8 cellular contexts compared by ENCODE assay signal in genomic region chr13:97975280-97975850, GRCh38. TPM values are rescaled to one million over a fixed set of nuclear protein-coding genes. Genes with fewer than 3 reads are reported as not detected.
A peak's percentile ranks its signal among the peaks of the same experiment; 100 is the strongest.
DNase-seq lines count a peak whose midpoint lies in the region; ATAC-seq, FAIRE-seq and TF ChIP-seq lines count a peak whose summit lies in the region.

No MANE protein-coding gene starts in this region.

- ATAC-seq in HG02981 (IDR thresholded peaks at IDR 0.05; ENCODE audit: unreplicated experiment) (peak; percentile 2), HepG2 (no peak; the same call in 2 of the 3 replicates)

- POLR2A ChIA-PET in HepG2 (lab: Yijun Ruan, JAX) (interaction anchor here (1.8 kb wide), 1 partner anchor 51 kb away, joined by 3 read pairs; no protein-coding TSS in a partner anchor), GM10248 (lab: Yijun Ruan, JAX) (no interaction called here)

- H3K9me3 ChIP-seq in adrenal gland (replicated peaks in 1 of 3) (no peaks in the 10 kb centered on the region), HepG2 (ENCODE audit: low read length) (no peaks in the 10 kb centered on the region), thymus (ENCODE audit: control insufficient read depth) (no peaks in the 10 kb centered on the region)

- no peaks in the 10 kb centered on the region for H3K36me3 ChIP-seq in GM06990 (ENCODE audit: control insufficient read depth, insufficient read depth, low read length)
- no peaks in the 10 kb centered on the region for H3K36me3 ChIP-seq in adrenal gland (replicated peaks in 1 of 2)
- peaks cover 0 to 4% of the 10 kb centered on the region in 2 experiments; a peak in 2 of 5 replicates for H3K36me3 ChIP-seq in HepG2 (replicated peaks in 1 of 2; ENCODE audit: control insufficient read depth in 1 of 2, insufficient read depth in 2 of 2, low read length in 2 of 2)
- no peaks in the 10 kb centered on the region for H3K36me3 ChIP-seq in thymus (ENCODE audit: control insufficient read depth, insufficient read depth)

- no peak for TF ChIP-seq POLR2A in adrenal gland (IDR thresholded peaks at IDR 0.05)
- TF ChIP-seq POLR2A in HepG2 (IDR thresholded peaks at IDR 0.05; ENCODE audit: insufficient read depth in 1 of 2, low read depth in 2 of 2, low read length in 2 of 2): no peak

- H3K9ac ChIP-seq in HepG2 (ENCODE audit: insufficient read depth, low read depth, low read length): peak overlapping the region; percentile 80

- H3K4me1 ChIP-seq in adrenal gland (replicated peaks in 1 of 2): peaks cover 16 to 32% of the 10 kb centered on the region in 2 donors
- H3K4me1 ChIP-seq in HepG2 (ENCODE audit: insufficient read depth, low read length): peaks cover 36% of the 10 kb centered on the region
- H3K4me1 ChIP-seq in thymus (ENCODE audit: control insufficient read depth, insufficient read depth, low read length): peaks cover 13% of the 10 kb centered on the region

- H2AFZ ChIP-seq in HepG2 (ENCODE audit: low read length): peak overlapping the region; percentile 86

- TF ChIP-seq CTCF in GM06990 (IDR thresholded peaks at IDR 0.05; ENCODE audit: insufficient read depth, low read length, poor library complexity, severe bottlenecking) (no peak), adrenal gland (IDR thresholded peaks at IDR 0.05) (no peak), HepG2 (CRISPR knock-in tag; IDR thresholded peaks at IDR 0.05) (no peak), GM10248 (IDR thresholded peaks at IDR 0.05; ENCODE audit: control extremely low read depth, extremely low read depth, low read depth, missing control alignments) (no peak)

- H3K79me2 ChIP-seq in HepG2 (ENCODE audit: insufficient read depth, low read length): peaks cover 35% of the 10 kb centered on the region

- H4K20me1 ChIP-seq in HepG2 (ENCODE audit: insufficient read depth, low read length): peaks cover 24% of the 10 kb centered on the region; the same call in 1 of the 2 replicates

- WGBS in adrenal gland, 4 donors: 12 to 22% (median 18%) methylated on average over 17 to 20 of the region's 20 CpGs
- 7% methylated on average over 17 of the region's 20 CpGs for WGBS in HepG2 (ENCODE audit: low lambda C conversion rate)
- 26% methylated on average over 20 of the region's 20 CpGs for WGBS in thymus

- intact Hi-C loops in adrenal gland (cut with DNase I): no loop called here
- intact Hi-C loops in HepG2 (cut with micrococcal nuclease; ENCODE audit: unreplicated experiment): loop anchor here (5.0 kb wide), 2 partner anchors 118 to 597 kb away; no protein-coding TSS in a partner anchor

- TSS peak; percentile 97 for BruUV-seq in HepG2 (replicated peaks; lab: Mats Ljungman, UMichigan)

- CTCF ChIA-PET in HepG2 (lab: Yijun Ruan, JAX; ENCODE audit: low intra/inter-chr PET ratio, low total read pairs) (no interaction called here), GM10248 (lab: Yijun Ruan, JAX) (no interaction called here)

- H3K4me2 ChIP-seq in HepG2 (ENCODE audit: low read depth, low read length): peak overlapping the region; percentile 99

- in situ Hi-C loops in HepG2 (cut with HindIII; ENCODE audit: extremely low pct_ligation_motif_present, low pct_unique_long_range_greater_than_20kb): no loop called here

- FAIRE-seq in HepG2 (lab: Jason Lieb, UNC): no peak

- H3K27ac ChIP-seq in adrenal gland (peak overlapping the region; percentile 46 to 97 (median 87)), HepG2 (ENCODE audit: extremely low read length, insufficient read depth, low read length) (peak overlapping the region; percentile 94), thymus (ENCODE audit: low read depth) (peak overlapping the region; percentile 95)

- no peaks in the 10 kb centered on the region for H3K27me3 ChIP-seq in GM06990 (replicated peaks; ENCODE audit: control insufficient read depth, insufficient read depth, low read length)
- H3K27me3 ChIP-seq in adrenal gland: no peaks in the 10 kb centered on the region
- H3K27me3 ChIP-seq in HepG2 (ENCODE audit: control insufficient read depth in 1 of 2, insufficient read depth in 2 of 2, low read length in 2 of 2): no peaks in the 10 kb centered on the region; a peak in 1 of 5 replicates
- H3K27me3 ChIP-seq in thymus (ENCODE audit: control insufficient read depth, insufficient read depth): no peaks in the 10 kb centered on the region

- no peak for TF ChIP-seq RAD21 in HepG2 (CRISPR knock-in tag; IDR thresholded peaks at IDR 0.05)

- DNase-seq in GM06990 (ENCODE audit: extremely low read depth, insufficient read length) (no peak), adrenal gland (peak in 1 of 7 donors; percentile 20), HepG2 (ENCODE audit: low spot score) (no peak), GM10248 (ENCODE audit: extremely low spot score) (no peak), dermis blood vessel endothelial cell (no peak)
- no peak for DNase-seq in effector CD8-positive, alpha-beta T cell (lab: John Stamatoyannopoulos, UW)

- TF ChIP-seq EP300 in HepG2 (IDR thresholded peaks at IDR 0.05; ENCODE audit: low read depth in 2 of 2, low read length in 2 of 2) (no peak), HepG2 (CRISPR knock-in tag; IDR thresholded peaks at IDR 0.05; ENCODE audit: borderline replicate concordance) (no peak)

- H3K4me3 ChIP-seq in GM06990 (replicated peaks; ENCODE audit: low read depth, low read length) (peak overlapping the region; percentile 87), adrenal gland (peak overlapping the region in 3 of 4 donors; percentile 71 to 82 (median 72)), HepG2 (replicated peaks in 1 of 3; ENCODE audit: insufficient read depth in 1 of 3, low read depth in 2 of 3, low read length in 3 of 3) (peak overlapping the region; percentile 73 to 82 (median 79)), thymus (ENCODE audit: low read length) (peak overlapping the region; percentile 75)

TF ChIP-seq in HepG2, 621 proteins besides CTCF, POLR2A, EP300 and RAD21 (continues in another document):
- TF ChIP-seq ZFP36L1 (CRISPR knock-in tag; IDR thresholded peaks at IDR 0.05) (no peak), ASH2L (IDR thresholded peaks at IDR 0.05; ENCODE audit: insufficient read length, low read depth, low read length) (peak; percentile 8), CERS6 (CRISPR knock-in tag; IDR thresholded peaks at IDR 0.05) (no peak), PITX1 (CRISPR knock-in tag; IDR thresholded peaks at IDR 0.05) (0 out of 2 replicates have a peak, but pooled peaks have one; percentile 15), ZFP91 (CRISPR knock-in tag; IDR thresholded peaks at IDR 0.05; ENCODE audit: borderline replicate concordance) (0 out of 2 replicates have a peak, but pooled peaks have one; percentile 64), ZNF431 (CRISPR knock-in tag; IDR thresholded peaks at IDR 0.05; ENCODE audit: borderline replicate concordance, low read depth) (0 out of 2 replicates have a peak, but pooled peaks have one; percentile 38), ZNF570 (CRISPR knock-in tag; IDR thresholded peaks at IDR 0.05; ENCODE audit: borderline replicate concordance) (no peak), CREB1 (IDR thresholded peaks at IDR 0.05) (no peak), CREB1 (CRISPR knock-in tag; IDR thresholded peaks at IDR 0.05) (peak; percentile 58), ZNF350 (CRISPR knock-in tag; IDR thresholded peaks at IDR 0.05; ENCODE audit: borderline replicate concordance, low read depth) (peak; percentile 46; the same call in 1 of the 2 replicates)

RNA-seq across cellular contexts. Expression of gene IPO5, which starts 21.9 kb away (rescaled TPM):
- 10 to 100 TPM; 56.3 to 87.2 (median 77.1) TPM for total RNA-seq in adrenal gland
- 10 to 100 TPM; 20.1 to 79.1 (median 20.4) TPM for polyA plus RNA-seq in adrenal gland
- 242 and 411 TPM in 2 replicates for total RNA-seq in HepG2 (2016; rRNA removed; fragmentation: Illumina TruSeq; extraction: Trizol)
- total RNA-seq in HepG2 (2016; cell fraction: cytosol; rRNA removed; fragmentation: Illumina TruSeq; extraction: Trizol; ENCODE audit: low read depth): 30.4 and 32.9 TPM in 2 replicates
- total RNA-seq in HepG2 (2016; cell fraction: insoluble cytoplasmic fraction; rRNA removed; fragmentation: Illumina TruSeq; extraction: Trizol): 233 and 406 TPM in 2 replicates
- total RNA-seq in HepG2 (2016; cell fraction: membrane; rRNA removed; fragmentation: Illumina TruSeq; extraction: Trizol): 125 and 157 TPM in 2 replicates
- 159 and 178 TPM in 2 replicates for total RNA-seq in HepG2 (2016; cell fraction: nucleus; rRNA removed; fragmentation: Illumina TruSeq; extraction: Trizol)
- polyA plus RNA-seq in HepG2 (2011; rRNA removed): 117 and 155 TPM in 2 replicates
- polyA plus RNA-seq in HepG2 (2011; cell fraction: cytosol; rRNA removed): 89.3 and 105 TPM in 2 replicates
- 70.8 and 78.2 TPM in 2 replicates for polyA plus RNA-seq in HepG2 (2011; cell fraction: nucleus; rRNA removed)
- polyA plus RNA-seq in HepG2 (2012): 144 and 179 TPM in 2 replicates
- 16.3 and 18.7 TPM in 2 replicates for polyA plus RNA-seq in HepG2 (2016; cell fraction: cytosol; fragmentation: Illumina TruSeq; extraction: Trizol; ENCODE audit: low read depth)
- 212 and 229 TPM in 2 replicates for polyA plus RNA-seq in HepG2 (2016; cell fraction: insoluble cytoplasmic fraction; fragmentation: Illumina TruSeq; extraction: Trizol; ENCODE audit: low read depth)
- polyA plus RNA-seq in HepG2 (2016; cell fraction: membrane; fragmentation: Illumina TruSeq; extraction: Trizol; ENCODE audit: low read depth): 53.5 and 68.8 TPM in 2 replicates
- 147 TPM in 2 replicates for polyA plus RNA-seq in HepG2 (2016; cell fraction: nucleus; fragmentation: Illumina TruSeq; extraction: Trizol; ENCODE audit: insufficient read depth, low read depth)
- 162 and 233 TPM in 2 replicates for polyA minus RNA-seq in HepG2 (2011; rRNA and poly(A)+ RNA removed; ENCODE audit: low replicate concordance)
- polyA minus RNA-seq in HepG2 (2011; cell fraction: cytosol; rRNA and poly(A)+ RNA removed): 193 and 207 TPM in 2 replicates
- 174 and 191 TPM in 2 replicates for polyA minus RNA-seq in HepG2 (2011; cell fraction: nucleus; rRNA and poly(A)+ RNA removed)
- polyA plus RNA-seq in thymus: 35.0 TPM
- total RNA-seq in dermis blood vessel endothelial cell: 130 and 228 TPM in 2 replicates
